ENCODE assay signal across 17 cellular contexts in genomic region chr4:117786566-117786965, GRCh38.
DNase-seq lines count a peak whose midpoint lies in the region; ATAC-seq and TF ChIP-seq lines count a peak whose summit lies in the region.
"Had no signal": no experiment of that assay in that cellular context is flagged by ENCODE, and none has a peak within 500 bp of the region (broad histone marks: within the 10 kb centered on the region; RNA-seq: fewer than 3 reads in every experiment).

No MANE protein-coding gene starts in this region.

- TF ChIP-seq CTCF in mammary epithelial cell (conservative IDR thresholded peaks at IDR 0.05 in 1 of 2, IDR thresholded peaks at IDR 0.05 in 1 of 2; ENCODE audit: extremely low read depth in 1 of 2, insufficient read depth in 1 of 2, low read depth in 1 of 2, low read length in 2 of 2), result no peak
- no peak for TF ChIP-seq CTCF in MCF 10A (IDR thresholded peaks at IDR 0.05; ENCODE audit: unreplicated experiment)
- TF ChIP-seq CTCF in astrocyte of the cerebellum (IDR thresholded peaks at IDR 0.05; ENCODE audit: low read depth, low read length, missing control alignments), result no peak

- H3K27ac Mint-ChIP-seq in MCF 10A (ENCODE audit: low read depth, unreplicated experiment), result no peak overlapping the region
- H3K27ac Mint-ChIP-seq: B cell; CD4-positive, alpha-beta T cell; CD8-positive, alpha-beta T cell had no signal

- in situ Hi-C loops in mammary epithelial cell (cut with MboI; ENCODE audit: low sequenced_read_pairs in 2 of 2), result no loop called here
- in situ Hi-C loops in astrocyte of the cerebellum (cut with HindIII; ENCODE audit: low sequenced_read_pairs), result no loop called here

- H3K4me1 Mint-ChIP-seq in MCF 10A (ENCODE audit: insufficient read depth, unreplicated experiment), result peaks cover 10% of the 10 kb centered on the region
- H3K4me1 Mint-ChIP-seq: B cell had no signal

- H3K27me3 ChIP-seq in mammary epithelial cell (ENCODE audit: insufficient read depth, low read length), result no peaks in the 10 kb centered on the region
- H3K27me3 ChIP-seq: BLaER1 treated with 17β-estradiol and CSF1 and Interleukin-3, amounts not matched to agents 10 nM and 100 nM had no signal

- H4K20me1 ChIP-seq in mammary epithelial cell (ENCODE audit: insufficient read depth, low read length), result no peaks in the 10 kb centered on the region
- H4K20me1 ChIP-seq: BLaER1 treated with 17β-estradiol and CSF1 and Interleukin-3, amounts not matched to agents 10 nM and 100 nM had no signal

- BruUV-seq in mammary epithelial cell (replicated peaks; lab: Mats Ljungman, UMichigan) (no TSS peak), MCF 10A (replicated peaks; lab: Mats Ljungman, UMichigan) (no TSS peak)

- CTCF ChIA-PET in mammary epithelial cell (lab: Charles Lee; ENCODE audit: low non-redundant PET) (no interaction called here), MCF 10A (lab: Yijun Ruan, JAX) (interaction anchor here (0.7 kb wide), 1 partner anchor 1737 kb away, joined by 3 read pairs; no protein-coding TSS in a partner anchor)

- POLR2A ChIA-PET in MCF 10A (lab: Yijun Ruan, JAX), result interaction anchor here (1.8 kb wide), 1 partner anchor 9 kb away, joined by 6 read pairs; no protein-coding TSS in a partner anchor

- H3K9ac ChIP-seq in mammary epithelial cell (ENCODE audit: insufficient read depth, low read length), result no peak overlapping the region
- H3K9ac ChIP-seq: BLaER1 treated with 17β-estradiol and CSF1 and Interleukin-3, amounts not matched to agents 10 nM and 100 nM had no signal

- H3K4me1 ChIP-seq in mammary epithelial cell (ENCODE audit: insufficient read depth, low read length), result no peaks in the 10 kb centered on the region
- H3K4me1 ChIP-seq: A549; BLaER1 treated with 17β-estradiol and CSF1 and Interleukin-3, amounts not matched to agents 10 nM and 100 nM; Caco-2 had no signal

- intact Hi-C loops in mammary epithelial cell (cut with micrococcal nuclease), result no loop called here
- intact Hi-C loops in MCF 10A (cut with micrococcal nuclease), result no loop called here

- ATAC-seq in HG03139 (IDR thresholded peaks at IDR 0.05; ENCODE audit: unreplicated experiment), result no peak
- ATAC-seq: A549; CD8-positive, alpha-beta T cell had no signal

- WGBS in mammary epithelial cell (ENCODE audit: low coverage, missing lambda C conversion rate), result 13% methylated on average over 2 of the region's 2 CpGs

- H3K79me2 ChIP-seq in mammary epithelial cell (ENCODE audit: insufficient read depth, low read length), result no peaks in the 10 kb centered on the region

- H3K27me3 Mint-ChIP-seq in MCF 10A (ENCODE audit: insufficient read depth, unreplicated experiment), result no peaks in the 10 kb centered on the region
- H3K27me3 Mint-ChIP-seq: B cell; CD4-positive, alpha-beta T cell had no signal

- no peak overlapping the region for H2AFZ ChIP-seq in mammary epithelial cell (ENCODE audit: low read depth, low read length)

- H3K4me3 Mint-ChIP-seq in MCF 10A (ENCODE audit: unreplicated experiment), result no peak overlapping the region
- H3K4me3 Mint-ChIP-seq: B cell; CD4-positive, alpha-beta T cell; CD8-positive, alpha-beta T cell had no signal

- DNase-seq in mammary epithelial cell, result peak; percentile 13
- DNase-seq in MCF 10A (ENCODE audit: unreplicated experiment), result no peak
- peak; percentile 42 for DNase-seq in astrocyte of the cerebellum (ENCODE audit: low read depth)
- no peak for DNase-seq in SIG-M5 treated with dmso at 0.1 percent for 504 hours (lab: John Stamatoyannopoulos, UW; ENCODE audit: unreplicated experiment)
- DNase-seq: AML-193; Caco-2; Calu3; CD4-positive, alpha-beta T cell; CD8-positive, alpha-beta T cell; DMS79 treated with DMSO at 0.1 percent for 48 hours; GF-D8 had no signal

- no peaks in the 10 kb centered on the region for H3K9me3 Mint-ChIP-seq in MCF 10A (ENCODE audit: unreplicated experiment)
- H3K9me3 Mint-ChIP-seq: CD4-positive, alpha-beta T cell; CD8-positive, alpha-beta T cell had no signal

- no peak overlapping the region for H3K4me2 ChIP-seq in mammary epithelial cell (ENCODE audit: insufficient read depth, low read depth, low read length)
- H3K4me2 ChIP-seq: A549; BLaER1 treated with 17β-estradiol and CSF1 and Interleukin-3, amounts not matched to agents 10 nM and 100 nM had no signal

- no peaks in the 10 kb centered on the region for H3K36me3 Mint-ChIP-seq in MCF 10A (ENCODE audit: insufficient read depth, unreplicated experiment)
- H3K36me3 Mint-ChIP-seq: CD8-positive, alpha-beta T cell had no signal

- no peak overlapping the region for H3K4me3 ChIP-seq in mammary epithelial cell (replicated peaks in 1 of 3; ENCODE audit: insufficient read depth in 1 of 3, low read depth in 2 of 3, low read length in 3 of 3)
- no peak overlapping the region for H3K4me3 ChIP-seq in astrocyte of the cerebellum (ENCODE audit: low read depth, low read length)
- H3K4me3 ChIP-seq: A549; BLaER1 treated with 17β-estradiol and CSF1 and Interleukin-3, amounts not matched to agents 10 nM and 100 nM had no signal

- H3K36me3 ChIP-seq in mammary epithelial cell (ENCODE audit: insufficient read depth, low read length), result no peaks in the 10 kb centered on the region
- H3K36me3 ChIP-seq: BLaER1 treated with 17β-estradiol and CSF1 and Interleukin-3, amounts not matched to agents 10 nM and 100 nM had no signal

- H3K27ac ChIP-seq in mammary epithelial cell (ENCODE audit: insufficient read depth, low read depth, low read length), result no peak overlapping the region
- H3K27ac ChIP-seq: 22Rv1; A549; BLaER1 treated with 17β-estradiol and CSF1 and Interleukin-3, amounts not matched to agents 10 nM and 100 nM; C4-2B had no signal

- H3K9me3 ChIP-seq in mammary epithelial cell (replicated peaks; ENCODE audit: insufficient read depth, low read length), result no peaks in the 10 kb centered on the region
- H3K9me3 ChIP-seq: A549; BLaER1 treated with 17β-estradiol and CSF1 and Interleukin-3, amounts not matched to agents 10 nM and 100 nM; Caco-2 had no signal

- dilution Hi-C loops in mammary epithelial cell (cut with HindIII; ENCODE audit: low sequenced_read_pairs), result no loop called here

Comparison
In these comparisons a context has a peak if more than half of its experiments do, and no peak if none do; other contexts are left out.
1. DNase-seq: peak in mammary epithelial cell (single experiment) and astrocyte of the cerebellum (single experiment); none in MCF 10A (single experiment) and SIG-M5 treated with dmso at 0.1 percent for 504 hours (single experiment).